In the genomic region with DNA sequence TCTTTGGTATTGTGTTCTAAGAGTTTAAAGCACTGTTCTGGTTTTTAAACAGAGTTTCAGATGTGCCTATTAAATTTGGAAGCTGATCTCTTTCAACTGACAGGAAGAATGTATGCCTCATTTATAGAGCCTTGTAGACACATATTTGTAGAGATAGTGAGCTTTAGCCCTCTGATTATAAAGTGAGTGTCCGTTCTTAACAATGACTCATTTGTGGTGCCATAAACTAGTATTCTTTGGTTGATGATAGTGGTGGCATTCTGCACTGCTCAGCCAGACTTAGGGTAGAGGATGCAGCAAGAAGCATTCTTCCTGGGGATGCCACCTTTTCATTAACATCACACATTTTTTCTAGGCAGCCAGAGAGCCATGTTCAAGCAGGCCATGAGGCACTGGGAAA, we compare ENCODE assay signal across 27 cellular contexts.
A peak's percentile ranks its signal among the peaks of the same experiment; 100 is the strongest.
DNase-seq lines count a peak whose midpoint lies in the region; ATAC-seq and TF ChIP-seq lines count a peak whose summit lies in the region.
"Had no signal": no experiment of that assay in that cellular context is flagged by ENCODE, and none has a peak within 500 bp of the region (broad histone marks: within the 10 kb centered on the region; RNA-seq: fewer than 3 reads in every experiment).

No MANE protein-coding gene starts in this region.

- CTCF ChIA-PET in mammary epithelial cell (lab: Charles Lee; ENCODE audit: low non-redundant PET), result no interaction called here
- CTCF ChIA-PET in MCF 10A (lab: Yijun Ruan, JAX), result interaction anchor here (0.7 kb wide), 1 partner anchor 16 kb away, joined by 3 read pairs; no protein-coding TSS in a partner anchor

- H3K27ac Mint-ChIP-seq in MCF 10A (ENCODE audit: low read depth, unreplicated experiment), result no peak overlapping the region
- no peak overlapping the region for H3K27ac Mint-ChIP-seq in activated CD4-positive, alpha-beta T cell treated with anti-CD3 and anti-CD28 coated beads, Interleukin-2, amount 10 ng/mL, durations not matched to agents 24 days and 14 days
- H3K27ac Mint-ChIP-seq: activated T-cell treated with anti-CD3 and anti-CD28 coated beads, Interleukin-2, amount 50 U/mL, for 72 hours; B cell had no signal

- H3K36me3 ChIP-seq in mammary epithelial cell (ENCODE audit: insufficient read depth, low read length) (peaks cover 3% of the 10 kb centered on the region), smooth muscle cell (ENCODE audit: low read depth) (no peaks in the 10 kb centered on the region)
- H3K36me3 ChIP-seq: heart right ventricle, neutrophil had no signal

- H3K79me2 ChIP-seq in mammary epithelial cell (ENCODE audit: insufficient read depth, low read length) (no peaks in the 10 kb centered on the region), smooth muscle cell (ENCODE audit: low read depth) (no peaks in the 10 kb centered on the region)

- no peaks in the 10 kb centered on the region for H3K36me3 Mint-ChIP-seq in MCF 10A (ENCODE audit: insufficient read depth, unreplicated experiment)
- no peaks in the 10 kb centered on the region for H3K36me3 Mint-ChIP-seq in activated CD4-positive, alpha-beta T cell treated with anti-CD3 and anti-CD28 coated beads, Interleukin-2, amount 10 ng/mL, durations not matched to agents 24 days and 14 days (ENCODE audit: low read depth)

- H3K4me3 ChIP-seq in mammary epithelial cell (replicated peaks in 1 of 3; ENCODE audit: insufficient read depth in 1 of 3, low read depth in 2 of 3, low read length in 3 of 3), result no peak overlapping the region
- H3K4me3 ChIP-seq in smooth muscle cell, result no peak overlapping the region
- H3K4me3 ChIP-seq: heart right ventricle, skin epidermis had no signal

- no peak overlapping the region for H3K4me3 Mint-ChIP-seq in MCF 10A (ENCODE audit: unreplicated experiment)
- no peak overlapping the region for H3K4me3 Mint-ChIP-seq in activated CD4-positive, alpha-beta T cell treated with anti-CD3 and anti-CD28 coated beads, Interleukin-2, amount 10 ng/mL, durations not matched to agents 24 days and 14 days
- H3K4me3 Mint-ChIP-seq: activated T-cell treated with anti-CD3 and anti-CD28 coated beads, Interleukin-2, amount 50 U/mL, for 72 hours; B cell had no signal

- ATAC-seq in SK-N-SH treated with all-trans-retinoic acid at 6 μM for 48 hours (peak; percentile 85), foreskin keratinocyte (peak; percentile 73)
- ATAC-seq: activated T-cell treated with anti-CD3 and anti-CD28 coated beads, Interleukin-2, amount 50 U/mL, for 72 hours; heart right ventricle had no signal

- H3K4me2 ChIP-seq in mammary epithelial cell (ENCODE audit: insufficient read depth, low read depth, low read length), result no peak overlapping the region
- H3K4me2 ChIP-seq in smooth muscle cell, result peak overlapping the region; percentile 6

- H3K9ac ChIP-seq in mammary epithelial cell (ENCODE audit: insufficient read depth, low read length), result no peak overlapping the region
- no peak overlapping the region for H3K9ac ChIP-seq in smooth muscle cell (ENCODE audit: low read depth)

- H3K9me3 Mint-ChIP-seq in MCF 10A (ENCODE audit: unreplicated experiment), result no peaks in the 10 kb centered on the region
- no peaks in the 10 kb centered on the region for H3K9me3 Mint-ChIP-seq in activated CD4-positive, alpha-beta T cell treated with anti-CD3 and anti-CD28 coated beads, Interleukin-2, amount 10 ng/mL, durations not matched to agents 24 days and 14 days

- H3K4me1 Mint-ChIP-seq in MCF 10A (ENCODE audit: insufficient read depth, unreplicated experiment), result peaks cover 4% of the 10 kb centered on the region
- H3K4me1 Mint-ChIP-seq in activated CD4-positive, alpha-beta T cell treated with anti-CD3 and anti-CD28 coated beads, Interleukin-2, amount 10 ng/mL, durations not matched to agents 24 days and 14 days, result no peaks in the 10 kb centered on the region
- H3K4me1 Mint-ChIP-seq: B cell had no signal

- BruUV-seq in mammary epithelial cell (replicated peaks; lab: Mats Ljungman, UMichigan) (no TSS peak), MCF 10A (replicated peaks; lab: Mats Ljungman, UMichigan) (no TSS peak)

- no peaks in the 10 kb centered on the region for H3K27me3 Mint-ChIP-seq in MCF 10A (ENCODE audit: insufficient read depth, unreplicated experiment)
- H3K27me3 Mint-ChIP-seq in activated CD4-positive, alpha-beta T cell treated with anti-CD3 and anti-CD28 coated beads, Interleukin-2, amount 10 ng/mL, durations not matched to agents 24 days and 14 days, result no peaks in the 10 kb centered on the region
- H3K27me3 Mint-ChIP-seq: B cell had no signal

- TF ChIP-seq CTCF in mammary epithelial cell (conservative IDR thresholded peaks at IDR 0.05 in 1 of 2, IDR thresholded peaks at IDR 0.05 in 1 of 2; ENCODE audit: extremely low read depth in 1 of 2, insufficient read depth in 1 of 2, low read depth in 1 of 2, low read length in 2 of 2), result no peak
- TF ChIP-seq CTCF in MCF 10A (IDR thresholded peaks at IDR 0.05; ENCODE audit: unreplicated experiment), result no peak
- TF ChIP-seq CTCF in foreskin keratinocyte (conservative IDR thresholded peaks at IDR 0.05), result no peak
- no peak for TF ChIP-seq CTCF in smooth muscle cell (IDR thresholded peaks at IDR 0.05; ENCODE audit: borderline replicate concordance, insufficient read depth, poor library complexity, severe bottlenecking)

- H3K4me1 ChIP-seq in mammary epithelial cell (ENCODE audit: insufficient read depth, low read length) (no peaks in the 10 kb centered on the region), foreskin keratinocyte (no peaks in the 10 kb centered on the region), smooth muscle cell (ENCODE audit: low read depth) (no peaks in the 10 kb centered on the region)
- H3K4me1 ChIP-seq: heart right ventricle had no signal

- no peaks in the 10 kb centered on the region for H4K20me1 ChIP-seq in mammary epithelial cell (ENCODE audit: insufficient read depth, low read length)
- H4K20me1 ChIP-seq in smooth muscle cell (ENCODE audit: low read depth), result no peaks in the 10 kb centered on the region

- in situ Hi-C loops in mammary epithelial cell (cut with MboI; ENCODE audit: low sequenced_read_pairs in 2 of 2), result no loop called here

- 57% methylated on average over 1 of the region's 1 CpG for WGBS in mammary epithelial cell (ENCODE audit: low coverage, missing lambda C conversion rate)
- 0% methylated on average over 1 of the region's 1 CpG for WGBS in smooth muscle cell (ENCODE audit: low lambda C conversion rate)

- H3F3A ChIP-seq in smooth muscle cell (ENCODE audit: low read depth), result no peaks in the 10 kb centered on the region

- intact Hi-C loops in mammary epithelial cell (cut with micrococcal nuclease) (no loop called here), MCF 10A (cut with micrococcal nuclease) (no loop called here)
- intact Hi-C loops in activated CD4-positive, alpha-beta T cell treated with anti-CD3 and anti-CD28 coated beads, Interleukin-2, amount 10 ng/mL, durations not matched to agents 24 days and 14 days (cut with micrococcal nuclease), result no loop called here

- POLR2A ChIA-PET in MCF 10A (lab: Yijun Ruan, JAX), result interaction anchor here (0.5 kb wide), 1 partner anchor 33 kb away, joined by 3 read pairs; no protein-coding TSS in a partner anchor

- H3K27ac ChIP-seq in mammary epithelial cell (ENCODE audit: insufficient read depth, low read depth, low read length), result no peak overlapping the region
- no peak overlapping the region for H3K27ac ChIP-seq in foreskin keratinocyte
- peak overlapping the region; percentile 49 for H3K27ac ChIP-seq in smooth muscle cell (ENCODE audit: low read depth)
- H3K27ac ChIP-seq: 22Rv1, heart right ventricle, neutrophil, skin epidermis had no signal

- peak; percentile 31 for DNase-seq in mammary epithelial cell
- DNase-seq in MCF 10A (ENCODE audit: unreplicated experiment), result no peak
- DNase-seq in foreskin keratinocyte, result peak in 1 of 2 donors; percentile 43
- DNase-seq in smooth muscle cell (lab: John Stamatoyannopoulos, UW; ENCODE audit: unreplicated experiment), result no peak
- DNase-seq in activated CD4-positive, alpha-beta T cell treated with anti-CD3 and anti-CD28 coated beads, Interleukin-2, amount 10 ng/mL, durations not matched to agents 24 days and 14 days, result no peak
- DNase-seq in Ammon's horn (ENCODE audit: low spot score), result no peak
- DNase-seq in NCI-H1105 (lab: John Stamatoyannopoulos, UW), result no peak
- DNase-seq: activated naive CD4-positive, alpha-beta T cell treated with Interleukin-2 at 50 U/mL for 16 hours; activated T-cell treated with anti-CD3 and anti-CD28 coated beads, Interleukin-2, amount 50 U/mL, for 72 hours; amniotic stem cell; DMS153; GF-D8; heart right ventricle; Karpas-422; mesendoderm; NCI-H1092; NCI-H2029 treated with DMSO at 0.1 percent for 48 hours; NCI-H345; NCI-H748 treated with DMSO at 0.1 percent for 48 hours; SHP77; substantia nigra; T-helper 1 cell had no signal

- dilution Hi-C loops in mammary epithelial cell (cut with HindIII; ENCODE audit: low sequenced_read_pairs), result no loop called here

- H2AFZ ChIP-seq in mammary epithelial cell (ENCODE audit: low read depth, low read length) (no peak overlapping the region), smooth muscle cell (ENCODE audit: low read depth) (no peak overlapping the region)

- no peaks in the 10 kb centered on the region for H3K27me3 ChIP-seq in mammary epithelial cell (ENCODE audit: insufficient read depth, low read length)
- H3K27me3 ChIP-seq in foreskin keratinocyte, result no peaks in the 10 kb centered on the region
- no peaks in the 10 kb centered on the region for H3K27me3 ChIP-seq in smooth muscle cell (ENCODE audit: low read depth)
- H3K27me3 ChIP-seq: heart right ventricle, neutrophil had no signal

- H3K9me3 ChIP-seq in mammary epithelial cell (replicated peaks; ENCODE audit: insufficient read depth, low read length) (no peaks in the 10 kb centered on the region), smooth muscle cell (replicated peaks; ENCODE audit: low read depth) (no peaks in the 10 kb centered on the region)
- H3K9me3 ChIP-seq: heart right ventricle, neutrophil had no signal

TF ChIP-seq in SK-N-SH treated with all-trans-retinoic acid at 6 μM for 48 hours, 23 proteins besides CTCF, POLR2A, EP300 and RAD21 (continues in another document):
- TF ChIP-seq ARNTL (CRISPR knock-in tag; IDR thresholded peaks at IDR 0.05; ENCODE audit: borderline replicate concordance, low read depth), result no peak
- no peak for TF ChIP-seq SNAI2 (CRISPR knock-in tag; IDR thresholded peaks at IDR 0.05)
- no peak for TF ChIP-seq ZNF70 (CRISPR knock-in tag; IDR thresholded peaks at IDR 0.05)
